ENCODE assay signal across 1 cellular context in the genomic region with DNA sequence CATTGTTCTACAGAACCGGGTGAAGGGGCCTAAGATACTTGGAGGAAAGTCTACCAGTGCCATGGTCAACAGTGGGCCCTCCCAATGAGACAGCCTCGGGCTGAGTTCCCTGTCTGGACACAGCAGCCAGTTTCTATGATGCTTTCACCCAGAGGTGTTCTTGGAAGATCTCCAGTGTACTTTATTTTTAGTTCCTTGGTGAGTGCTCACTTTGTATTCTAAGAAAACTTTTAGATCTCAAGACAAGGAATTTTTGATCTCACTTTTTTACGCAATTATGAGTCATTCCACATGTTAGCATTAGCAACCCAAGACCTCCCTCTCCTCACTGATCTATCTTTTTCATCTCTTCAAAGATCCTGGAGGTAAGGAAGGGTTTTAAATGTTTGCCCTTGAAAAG.
TF ChIP-seq lines count a peak whose summit lies in the region.

No MANE protein-coding gene starts in this region.

TF ChIP-seq in SK-N-SH, 30 proteins besides CTCF, POLR2A, EP300 and RAD21 (continued from another document):
- TF ChIP-seq, protein P1, sequence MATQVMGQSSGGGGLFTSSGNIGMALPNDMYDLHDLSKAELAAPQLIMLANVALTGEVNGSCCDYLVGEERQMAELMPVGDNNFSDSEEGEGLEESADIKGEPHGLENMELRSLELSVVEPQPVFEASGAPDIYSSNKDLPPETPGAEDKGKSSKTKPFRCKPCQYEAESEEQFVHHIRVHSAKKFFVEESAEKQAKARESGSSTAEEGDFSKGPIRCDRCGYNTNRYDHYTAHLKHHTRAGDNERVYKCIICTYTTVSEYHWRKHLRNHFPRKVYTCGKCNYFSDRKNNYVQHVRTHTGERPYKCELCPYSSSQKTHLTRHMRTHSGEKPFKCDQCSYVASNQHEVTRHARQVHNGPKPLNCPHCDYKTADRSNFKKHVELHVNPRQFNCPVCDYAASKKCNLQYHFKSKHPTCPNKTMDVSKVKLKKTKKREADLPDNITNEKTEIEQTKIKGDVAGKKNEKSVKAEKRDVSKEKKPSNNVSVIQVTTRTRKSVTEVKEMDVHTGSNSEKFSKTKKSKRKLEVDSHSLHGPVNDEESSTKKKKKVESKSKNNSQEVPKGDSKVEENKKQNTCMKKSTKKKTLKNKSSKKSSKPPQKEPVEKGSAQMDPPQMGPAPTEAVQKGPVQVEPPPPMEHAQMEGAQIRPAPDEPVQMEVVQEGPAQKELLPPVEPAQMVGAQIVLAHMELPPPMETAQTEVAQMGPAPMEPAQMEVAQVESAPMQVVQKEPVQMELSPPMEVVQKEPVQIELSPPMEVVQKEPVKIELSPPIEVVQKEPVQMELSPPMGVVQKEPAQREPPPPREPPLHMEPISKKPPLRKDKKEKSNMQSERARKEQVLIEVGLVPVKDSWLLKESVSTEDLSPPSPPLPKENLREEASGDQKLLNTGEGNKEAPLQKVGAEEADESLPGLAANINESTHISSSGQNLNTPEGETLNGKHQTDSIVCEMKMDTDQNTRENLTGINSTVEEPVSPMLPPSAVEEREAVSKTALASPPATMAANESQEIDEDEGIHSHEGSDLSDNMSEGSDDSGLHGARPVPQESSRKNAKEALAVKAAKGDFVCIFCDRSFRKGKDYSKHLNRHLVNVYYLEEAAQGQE (IDR thresholded peaks at IDR 0.05; ENCODE audit: low read depth, low read length): no peak
- TF ChIP-seq EZH2phosphoT487 (IDR thresholded peaks at IDR 0.05; ENCODE audit: borderline replicate concordance, low read depth): no peak
- TF ChIP-seq TCF12 (IDR thresholded peaks at IDR 0.05): peak; percentile 65
- no peak for TF ChIP-seq SIN3A (IDR thresholded peaks at IDR 0.05; ENCODE audit: borderline replicate concordance, low read depth, low read length)
- peak; percentile 68 for TF ChIP-seq JUND (IDR thresholded peaks at IDR 0.05)
- TF ChIP-seq FOXJ3 (CRISPR knock-in tag; IDR thresholded peaks at IDR 0.05): no peak
- no peak for TF ChIP-seq RXRA (IDR thresholded peaks at IDR 0.05; ENCODE audit: borderline replicate concordance, low read depth)
- TF ChIP-seq, protein P2, sequence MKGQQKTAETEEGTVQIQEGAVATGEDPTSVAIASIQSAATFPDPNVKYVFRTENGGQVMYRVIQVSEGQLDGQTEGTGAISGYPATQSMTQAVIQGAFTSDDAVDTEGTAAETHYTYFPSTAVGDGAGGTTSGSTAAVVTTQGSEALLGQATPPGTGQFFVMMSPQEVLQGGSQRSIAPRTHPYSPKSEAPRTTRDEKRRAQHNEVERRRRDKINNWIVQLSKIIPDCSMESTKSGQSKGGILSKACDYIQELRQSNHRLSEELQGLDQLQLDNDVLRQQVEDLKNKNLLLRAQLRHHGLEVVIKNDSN (IDR thresholded peaks at IDR 0.05; ENCODE audit: borderline replicate concordance, low read depth): no peak
- no peak for TF ChIP-seq GABPA (IDR thresholded peaks at IDR 0.05; ENCODE audit: low read depth)
- TF ChIP-seq, protein P3, sequence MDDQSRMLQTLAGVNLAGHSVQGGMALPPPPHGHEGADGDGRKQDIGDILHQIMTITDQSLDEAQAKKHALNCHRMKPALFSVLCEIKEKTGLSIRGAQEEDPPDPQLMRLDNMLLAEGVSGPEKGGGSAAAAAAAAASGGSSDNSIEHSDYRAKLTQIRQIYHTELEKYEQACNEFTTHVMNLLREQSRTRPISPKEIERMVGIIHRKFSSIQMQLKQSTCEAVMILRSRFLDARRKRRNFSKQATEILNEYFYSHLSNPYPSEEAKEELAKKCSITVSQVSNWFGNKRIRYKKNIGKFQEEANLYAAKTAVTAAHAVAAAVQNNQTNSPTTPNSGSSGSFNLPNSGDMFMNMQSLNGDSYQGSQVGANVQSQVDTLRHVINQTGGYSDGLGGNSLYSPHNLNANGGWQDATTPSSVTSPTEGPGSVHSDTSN (IDR thresholded peaks at IDR 0.05): peak; percentile 22; the same call in 1 of the 2 replicates
- TF ChIP-seq RFX5 (IDR thresholded peaks at IDR 0.05; ENCODE audit: low read length): no peak
TF ChIP-seq in SK-N-SH: peak in this region for 6.
